ENCODE assay signal across 8 cellular contexts in the genomic region with DNA sequence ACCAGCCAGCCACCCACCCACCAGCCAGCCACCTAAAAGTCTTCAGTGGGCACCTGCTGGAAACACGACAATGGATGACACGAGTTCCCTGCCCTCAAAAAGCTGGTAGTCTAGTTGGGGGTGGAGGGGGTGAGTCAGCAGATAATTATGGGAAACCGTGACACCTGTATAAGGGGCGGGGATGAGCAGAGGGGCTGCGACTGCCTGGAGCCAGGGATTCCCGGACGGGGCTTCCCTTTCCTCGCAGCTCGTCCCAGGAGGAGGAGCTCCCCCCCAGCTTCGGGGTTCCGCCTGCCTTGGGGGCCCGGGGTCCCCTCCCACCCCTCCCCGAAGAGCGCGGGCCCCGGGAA. TPM values are rescaled to one million over a fixed set of nuclear protein-coding genes. Genes with fewer than 3 reads are reported as not detected.
DNase-seq lines count a peak whose midpoint lies in the region; ATAC-seq, FAIRE-seq and TF ChIP-seq lines count a peak whose summit lies in the region.

No MANE protein-coding gene starts in this region.

- H3K27me3 ChIP-seq in Karpas-422 (ENCODE audit: low read length) (no peaks in the 10 kb centered on the region), bronchial epithelial cell (ENCODE audit: control insufficient read depth, insufficient read depth, low read length) (peaks cover 33% of the 10 kb centered on the region), psoas muscle (ENCODE audit: insufficient read depth in 3 of 3, low read length in 2 of 3) (peaks cover 0 to 43% (median 19%) of the 10 kb centered on the region in 3 donors)

- H3K9me2 ChIP-seq in Karpas-422 (replicated peaks; ENCODE audit: insufficient read depth, low read length), result no peaks in the 10 kb centered on the region

- FAIRE-seq in bronchial epithelial cell (lab: Jason Lieb, UNC) (no peak), kidney (lab: Jason Lieb, UNC) (no peak)

- peak in 1 of 4 donors; percentile 4 for ATAC-seq in psoas muscle

- no peak for TF ChIP-seq CTCF in bronchial epithelial cell (IDR thresholded peaks at IDR 0.05; ENCODE audit: insufficient read depth, low read length, severe bottlenecking)
- TF ChIP-seq CTCF in psoas muscle (IDR thresholded peaks at IDR 0.05), result no peak
- TF ChIP-seq CTCF in kidney (IDR thresholded peaks at IDR 0.05; ENCODE audit: borderline replicate concordance, extremely low read depth, insufficient read depth), result no peak

- H3K4me3 ChIP-seq in Karpas-422 (ENCODE audit: low read length) (no peak overlapping the region; the same call in 1 of the 2 replicates), bronchial epithelial cell (ENCODE audit: low read depth, low read length) (peak overlapping the region; percentile 1), psoas muscle (peak overlapping the region; percentile 60), kidney (ENCODE audit: low read length in 2 of 2) (no peak overlapping the region)

- H3K4me1 ChIP-seq in Karpas-422 (ENCODE audit: low read length) (peaks cover 35% of the 10 kb centered on the region), psoas muscle (peaks cover 19% of the 10 kb centered on the region), kidney (ENCODE audit: control insufficient read depth in 1 of 2, insufficient read depth in 1 of 2, low read depth in 1 of 2, low read length in 2 of 2) (peaks cover 9 to 19% of the 10 kb centered on the region in 2 donors)

- H3K36me3 ChIP-seq in Karpas-422 (ENCODE audit: insufficient read depth, low read length), result no peaks in the 10 kb centered on the region
- no peaks in the 10 kb centered on the region for H3K36me3 ChIP-seq in bronchial epithelial cell (ENCODE audit: control insufficient read depth, insufficient read depth, low read length)
- no peaks in the 10 kb centered on the region for H3K36me3 ChIP-seq in psoas muscle (ENCODE audit: insufficient read depth in 1 of 2, low read depth in 1 of 2)
- H3K36me3 ChIP-seq in kidney (ENCODE audit: control insufficient read depth in 1 of 2, insufficient read depth in 2 of 2, low read length in 2 of 2), result no peaks in the 10 kb centered on the region

- H3K9ac ChIP-seq in Karpas-422 (ENCODE audit: low read length) (no peak overlapping the region), kidney (ENCODE audit: low read length in 2 of 2) (no peak overlapping the region)

- intact Hi-C loops in psoas muscle (cut with DNase I), result loop anchor here (1.0 to 5.0 kb wide), 2 partner anchors 69 kb away; no protein-coding TSS in a partner anchor
- intact Hi-C loops in posterior vena cava (cut with DNase I), result loop anchor here (2.0 to 10.0 kb wide), 2 partner anchors 69 to 187 kb away; partner anchors contain the start of gene YPEL4 (in 1 of the 2)
- intact Hi-C loops in kidney (cut with DNase I), result loop anchor here (5.0 kb wide), 1 partner anchor 184 kb away; no protein-coding TSS in a partner anchor

- H2AFZ ChIP-seq in Karpas-422 (ENCODE audit: low read length), result no peak overlapping the region

- WGBS in psoas muscle, 3 donors, result 4 to 13% (median 11%) methylated on average over 4 to 16 of the region's 16 CpGs

- no peaks in the 10 kb centered on the region for H3K79me2 ChIP-seq in Karpas-422 (ENCODE audit: low read length)

- H3K27ac ChIP-seq in Karpas-422 (ENCODE audit: low read length) (no peak overlapping the region), psoas muscle (no peak overlapping the region), kidney (ENCODE audit: low read depth in 2 of 2, low read length in 2 of 2) (no peak overlapping the region)

- H3K4me2 ChIP-seq in Karpas-422 (ENCODE audit: low read depth, low read length, poor library complexity, severe bottlenecking), result peak overlapping the region; percentile 67

- peak; percentile 50 for DNase-seq in Daoy (ENCODE audit: low read depth)
- DNase-seq in Karpas-422, result no peak
- no peak for DNase-seq in bronchial epithelial cell (ENCODE audit: low read depth)
- no peak for DNase-seq in psoas muscle
- DNase-seq in posterior vena cava (ENCODE audit: low spot score), result no peak
- no peak for DNase-seq in pons (ENCODE audit: low spot score)
- DNase-seq in stimulated activated naive CD4-positive, alpha-beta T cell treated with Interleukin-2 at 50 U/mL for 16 hours (lab: John Stamatoyannopoulos, UW), result no peak
- DNase-seq in kidney, result no peak

- 0 out of 2 replicates have a peak, but pooled peaks cover 2% of the 10 kb centered on the region for H4K20me1 ChIP-seq in Karpas-422 (ENCODE audit: insufficient read depth, low read depth, low read length)

- H3K9me3 ChIP-seq in Karpas-422 (ENCODE audit: low read length) (no peaks in the 10 kb centered on the region), psoas muscle (no peaks in the 10 kb centered on the region), kidney (ENCODE audit: control insufficient read depth in 1 of 2, low read length in 2 of 2) (no peaks in the 10 kb centered on the region)

RNA-seq across cellular contexts. Expression of gene RTN4RL2, which starts 2.3 kb away (rescaled TPM):
- total RNA-seq in Daoy (2014; rRNA removed; shearing (Covaris generic)), result 0.23 TPM in 1 of 2 replicates, not detected in the other
- total RNA-seq in Karpas-422 (2014; rRNA removed; shearing (Covaris generic); ENCODE audit: low replicate concordance), result 0.07 TPM in 1 of 2 replicates, not detected in the other
- total RNA-seq in bronchial epithelial cell (not detected in 2 replicates), psoas muscle (1 to 10 TPM in 1 of 4 donors, under 1 TPM in 3; 0.77 to 1.1 (median 0.84) TPM), posterior vena cava (1 to 10 TPM; 2.0 to 2.9 TPM), kidney (2.6 TPM)
- polyA plus RNA-seq in psoas muscle (under 1 TPM; 0.44 to 0.61 (median 0.49) TPM), kidney (ENCODE audit: insufficient read depth, low read depth, low replicate concordance) (5.5 TPM)

RNA-seq across cellular contexts. Expression of gene SLC43A3, which starts 31.1 kb away (rescaled TPM):
- 122 and 135 TPM in 2 replicates for total RNA-seq in Daoy (2014; rRNA removed; shearing (Covaris generic))
- 56.6 and 69.3 TPM in 2 replicates for total RNA-seq in Karpas-422 (2014; rRNA removed; shearing (Covaris generic); ENCODE audit: low replicate concordance)
- total RNA-seq in bronchial epithelial cell (1.8 and 3.2 TPM in 2 replicates), psoas muscle (10 to 100 TPM; 10.6 to 18.8 (median 16.0) TPM), posterior vena cava (10 to 100 TPM; 72.6 to 84.7 TPM), kidney (39.8 TPM)
- polyA plus RNA-seq in psoas muscle (10 to 100 TPM in 1 of 3 donors, 1 to 10 TPM in 2; 5.8 to 14.7 (median 6.4) TPM), kidney (ENCODE audit: insufficient read depth, low read depth, low replicate concordance) (6.0 TPM)

RNA-seq across cellular contexts. Expression of gene SLC43A1, which starts 57.5 kb away (rescaled TPM):
- 5.6 and 9.0 TPM in 2 replicates for total RNA-seq in Daoy (2014; rRNA removed; shearing (Covaris generic))
- total RNA-seq in Karpas-422 (2014; rRNA removed; shearing (Covaris generic); ENCODE audit: low replicate concordance), result 238 and 244 TPM in 2 replicates
- total RNA-seq in bronchial epithelial cell, result 1.0 and 1.3 TPM in 2 replicates
- 10 to 100 TPM in 1 of 4 donors, 1 to 10 TPM in 3; 4.1 to 15.3 (median 7.1) TPM for total RNA-seq in psoas muscle
- 10 to 100 TPM in 1 of 3 donors, 1 to 10 TPM in 2; 3.5 to 13.7 (median 7.5) TPM for polyA plus RNA-seq in psoas muscle
- 10 to 100 TPM in 1 of 2 donors, 1 to 10 TPM in 1; 8.1 to 11.5 TPM for total RNA-seq in posterior vena cava
- 4.1 TPM for total RNA-seq in kidney
- 16.6 TPM for polyA plus RNA-seq in kidney (ENCODE audit: insufficient read depth, low read depth, low replicate concordance)

Comparison
In these comparisons a context has a peak if more than half of its experiments do, and no peak if none do; other contexts are left out.
1. H3K4me3 ChIP-seq: peak in bronchial epithelial cell (single experiment) and psoas muscle (single experiment); none in Karpas-422 (single experiment) and kidney (0 of 2).
2. RNA of gene SLC43A1, which starts 57.5 kb away (total RNA-seq): 238 to 244 TPM in Karpas-422; 8.1 to 11.5 TPM in posterior vena cava, 4.1 to 15.3 TPM in psoas muscle, 5.6 to 9.0 TPM in Daoy, 4.1 TPM in kidney (single experiment) and 1.0 to 1.3 TPM in bronchial epithelial cell; every median in the first group is over 10 times any median in the second.